In genomic region chr13:89401209-89401810, GRCh38 we compare ENCODE assay signal across 1 cellular context.
TF ChIP-seq lines count a peak whose summit lies in the region.

No MANE protein-coding gene starts in this region.

TF ChIP-seq in H1, 55 proteins besides CTCF, POLR2A, EP300 and RAD21:
- peak; percentile 80; the same call in 1 of the 2 replicates for TF ChIP-seq BACH1 (IDR thresholded peaks at IDR 0.05; ENCODE audit: low read length)
- no peak for TF ChIP-seq JUND (IDR thresholded peaks at IDR 0.05; ENCODE audit: low read length)
- TF ChIP-seq NRF1 (IDR thresholded peaks at IDR 0.05; ENCODE audit: low read depth, low read length), result 0 out of 2 replicates have a peak, but pooled peaks have one; percentile 7
- peak; percentile 59; the same call in 1 of the 2 replicates for TF ChIP-seq CEBPB (IDR thresholded peaks at IDR 0.05; ENCODE audit: low read depth, low read length)
- peak; percentile 62; the same call in 1 of the 2 replicates for TF ChIP-seq MAFK (IDR thresholded peaks at IDR 0.05; ENCODE audit: low read depth, low read length)
